Comparison of ENCODE assay signal across 23 cellular contexts in genomic region chr22:38072322-38073149, GRCh38. TPM values are rescaled to one million over a fixed set of nuclear protein-coding genes. Genes with fewer than 3 reads are reported as not detected.
DNase-seq lines count a peak whose midpoint lies in the region; ATAC-seq and TF ChIP-seq lines count a peak whose summit lies in the region.
"Had no signal": no experiment of that assay in that cellular context is flagged by ENCODE, and none has a peak within 500 bp of the region (broad histone marks: within the 10 kb centered on the region; RNA-seq: fewer than 3 reads in every experiment).

No MANE protein-coding gene starts in this region.

- no peak overlapping the region for H3K9ac ChIP-seq in SK-N-SH
- peak overlapping the region; percentile 50 for H3K9ac ChIP-seq in neuronal stem cell (ENCODE audit: low read depth, low read length, poor library complexity)
- H3K9ac ChIP-seq in mesenchymal stem cell (ENCODE audit: low read length): no peak overlapping the region

- no peaks in the 10 kb centered on the region for H3K9me2 ChIP-seq in SK-N-SH

- no peak for TF ChIP-seq EP300 in SK-N-SH (IDR thresholded peaks at IDR 0.05; ENCODE audit: borderline replicate concordance in 1 of 2, low read depth in 1 of 2, low read length in 1 of 2)
- peak in 1 of 2 donors; percentile 59 for TF ChIP-seq EP300 in tibial nerve (IDR thresholded peaks at IDR 0.05)

- H3K27ac ChIP-seq in SK-N-SH (ENCODE audit: low read depth in 2 of 2, low read length in 1 of 2) (no peak overlapping the region), coronary artery (peak overlapping the region; percentile 14 to 99), neuronal stem cell (replicated peaks; ENCODE audit: low read length) (no peak overlapping the region), tibial nerve (peak overlapping the region; percentile 33 to 96 (median 56)), mesenchymal stem cell (ENCODE audit: low read length, poor library complexity, severe bottlenecking) (no peak overlapping the region)
- H3K27ac ChIP-seq: 22Rv1, Peyer's patch had no signal

- DNase-seq in SK-N-SH (peak; percentile 3), coronary artery (ENCODE audit: low spot score) (no peak), neuronal stem cell (ENCODE audit: low spot score) (no peak), tibial nerve (ENCODE audit: low spot score in 2 of 2) (no peak), mesenchymal stem cell (no peak), iPS-NIHi7 (ENCODE audit: extremely low spot score) (no peak), medulla oblongata (ENCODE audit: extremely low spot score) (no peak)
- DNase-seq: AML-193; COR-L47; DMS 273 treated with DMSO at 0.1 percent for 48 hours; DND-41; GOT3; NCI-H1105; NCI-H1694; NCI-H2081 treated with DMSO at 0.1 percent for 48 hours; NCI-H446 treated with DMSO at 0.1 percent for 48 hours; NCI-H69; NK-92 treated with Interleukin-12 subunit alpha and Interleukin-12 subunit beta, amount 100 ng/mL, for 24 hours; Peyer's patch; SHP77 had no signal

- H2BK12ac ChIP-seq in neuronal stem cell (ENCODE audit: low read length): no peak overlapping the region
- no peak overlapping the region for H2BK12ac ChIP-seq in mesenchymal stem cell (ENCODE audit: low read length in 2 of 2)

- no peak for ATAC-seq in SK-N-SH treated with all-trans-retinoic acid at 6 μM for 48 hours

- no peak overlapping the region for H4K91ac ChIP-seq in neuronal stem cell (ENCODE audit: low read depth, low read length, poor library complexity)
- H4K91ac ChIP-seq in mesenchymal stem cell (ENCODE audit: low read length): no peak overlapping the region

- H3K14ac ChIP-seq in neuronal stem cell (ENCODE audit: low read length) (no peak overlapping the region), mesenchymal stem cell (ENCODE audit: low read length in 2 of 2) (no peak overlapping the region)

- H3K18ac ChIP-seq in neuronal stem cell (ENCODE audit: low read length): no peak overlapping the region
- H3K18ac ChIP-seq in mesenchymal stem cell (ENCODE audit: low read depth in 1 of 2, low read length in 2 of 2): no peak overlapping the region

- no CpG with 5 or more reads among the region's 25 CpGs for WGBS in SK-N-SH (ENCODE audit: low lambda C conversion rate)
- no CpG with 5 or more reads among the region's 25 CpGs for WGBS in neuronal stem cell (ENCODE audit: extremely low coverage in 2 of 2, insufficient read length in 2 of 2, insufficient replicate concordance in 1 of 2), 2 donors
- 77 to 78% methylated on average over 24 to 25 of the region's 25 CpGs for WGBS in tibial nerve, 2 donors
- WGBS in mesenchymal stem cell: 94% methylated on average over 25 of the region's 25 CpGs

- no peak for TF ChIP-seq RAD21 in SK-N-SH (IDR thresholded peaks at IDR 0.05; ENCODE audit: low read length)

- no peak overlapping the region for H2BK120ac ChIP-seq in neuronal stem cell (ENCODE audit: low read depth, low read length)
- H2BK120ac ChIP-seq in mesenchymal stem cell (ENCODE audit: low read depth, low read length): no peak overlapping the region

- H2AFZ ChIP-seq in SK-N-SH (ENCODE audit: low read depth): no peak overlapping the region
- no peak overlapping the region for H2AFZ ChIP-seq in neuronal stem cell (ENCODE audit: low read length)
- no peak overlapping the region for H2AFZ ChIP-seq in mesenchymal stem cell (ENCODE audit: low read depth, low read length)

- no peaks in the 10 kb centered on the region for H3K27me3 ChIP-seq in SK-N-SH (ENCODE audit: insufficient read depth)
- no peaks in the 10 kb centered on the region for H3K27me3 ChIP-seq in neuronal stem cell (ENCODE audit: control insufficient read depth in 3 of 3, insufficient read depth in 3 of 3, low read depth in 1 of 3, low read length in 3 of 3)
- no peaks in the 10 kb centered on the region for H3K27me3 ChIP-seq in tibial nerve
- H3K27me3 ChIP-seq in mesenchymal stem cell (ENCODE audit: control insufficient read depth in 1 of 2, insufficient read depth in 1 of 2, low read length in 2 of 2): no peaks in the 10 kb centered on the region
- H3K27me3 ChIP-seq: Peyer's patch had no signal

- H3K23ac ChIP-seq in neuronal stem cell (ENCODE audit: low read depth, low read length, poor library complexity): no peak overlapping the region
- H3K23ac ChIP-seq in mesenchymal stem cell (ENCODE audit: low read length in 2 of 2): no peak overlapping the region

- no peak for TF ChIP-seq CTCF in SK-N-SH (IDR thresholded peaks at IDR 0.05)
- no peak for TF ChIP-seq CTCF in coronary artery (IDR thresholded peaks at IDR 0.05)
- TF ChIP-seq CTCF in tibial nerve (IDR thresholded peaks at IDR 0.05): no peak

- H3K4ac ChIP-seq in neuronal stem cell (ENCODE audit: low read length) (no peak overlapping the region), mesenchymal stem cell (ENCODE audit: low read depth in 1 of 2, low read length in 2 of 2) (no peak overlapping the region)

- H3K36me3 ChIP-seq in SK-N-SH (replicated peaks in 1 of 2; ENCODE audit: control insufficient read depth in 1 of 2, insufficient read depth in 2 of 2, low read length in 1 of 2) (peaks cover 0 to 11% of the 10 kb centered on the region in 2 experiments), neuronal stem cell (replicated peaks in 1 of 2; ENCODE audit: control insufficient read depth in 2 of 2, insufficient read depth in 2 of 2, low read length in 2 of 2) (peaks cover 14 to 40% of the 10 kb centered on the region in 2 donors), tibial nerve (peaks cover 4 to 81% (median 7%) of the 10 kb centered on the region in 3 donors), mesenchymal stem cell (ENCODE audit: control insufficient read depth in 1 of 2, insufficient read depth in 2 of 2, low read depth in 1 of 2, low read length in 2 of 2) (peaks cover 0 to 93% of the 10 kb centered on the region in 2 experiments)

- H3K4me1 ChIP-seq in SK-N-SH (ENCODE audit: control insufficient read depth in 1 of 2, insufficient read depth in 2 of 2, low read depth in 1 of 2, low read length in 1 of 2) (no peaks in the 10 kb centered on the region), neuronal stem cell (ENCODE audit: control insufficient read depth in 2 of 2, insufficient read depth in 1 of 2, low read depth in 1 of 2, low read length in 2 of 2) (peaks cover 10 to 23% of the 10 kb centered on the region in 2 donors), tibial nerve (peaks cover 0 to 60% (median 12%) of the 10 kb centered on the region in 4 donors), mesenchymal stem cell (ENCODE audit: control insufficient read depth, insufficient read depth, low read depth, low read length) (no peaks in the 10 kb centered on the region)

- H2BK15ac ChIP-seq in neuronal stem cell (ENCODE audit: low read length) (no peak overlapping the region), mesenchymal stem cell (ENCODE audit: low read depth, poor library complexity, severe bottlenecking) (no peak overlapping the region)

- H3K4me3 ChIP-seq in SK-N-SH (ENCODE audit: low read depth in 2 of 2, low read length in 1 of 2) (no peak overlapping the region), coronary artery (no peak overlapping the region), neuronal stem cell (ENCODE audit: low read length in 2 of 2) (no peak overlapping the region), tibial nerve (no peak overlapping the region), mesenchymal stem cell (ENCODE audit: insufficient read depth in 1 of 2, low read depth in 1 of 2, low read length in 2 of 2) (no peak overlapping the region)
- H3K4me3 ChIP-seq: Peyer's patch had no signal

- TF ChIP-seq POLR2A in tibial nerve (IDR thresholded peaks at IDR 0.05): no peak

- H2BK5ac ChIP-seq in neuronal stem cell (ENCODE audit: low read length): no peak overlapping the region
- H2BK5ac ChIP-seq in mesenchymal stem cell (ENCODE audit: low read depth, low read length, poor library complexity, severe bottlenecking): no peak overlapping the region

- H2AK5ac ChIP-seq in neuronal stem cell (ENCODE audit: low read depth, low read length): no peak overlapping the region
- H2AK5ac ChIP-seq in mesenchymal stem cell (ENCODE audit: low read length, severe bottlenecking): no peak overlapping the region

- no peak overlapping the region for H4K8ac ChIP-seq in neuronal stem cell (ENCODE audit: low read depth, low read length)
- H4K8ac ChIP-seq in mesenchymal stem cell (ENCODE audit: low read length): no peak overlapping the region

- POLR2A ChIA-PET in SK-N-SH (lab: Yijun Ruan, JAX): no interaction called here

- H3K79me1 ChIP-seq in neuronal stem cell (ENCODE audit: low read depth, low read length): no peaks in the 10 kb centered on the region
- no peaks in the 10 kb centered on the region for H3K79me1 ChIP-seq in mesenchymal stem cell (replicated peaks; ENCODE audit: low read length, poor library complexity, severe bottlenecking)

- no peaks in the 10 kb centered on the region for H3F3A ChIP-seq in SK-N-SH (replicated peaks; ENCODE audit: insufficient read depth)

- no peaks in the 10 kb centered on the region for H4K20me1 ChIP-seq in SK-N-SH (ENCODE audit: insufficient read depth)

- H3K79me2 ChIP-seq in SK-N-SH (ENCODE audit: insufficient read depth): no peaks in the 10 kb centered on the region

- no peak overlapping the region for H3K4me2 ChIP-seq in SK-N-SH
- no peak overlapping the region for H3K4me2 ChIP-seq in neuronal stem cell (ENCODE audit: insufficient read depth, low read length, poor library complexity, severe bottlenecking)
- no peak overlapping the region for H3K4me2 ChIP-seq in mesenchymal stem cell (ENCODE audit: low read length, poor library complexity, severe bottlenecking)

- CTCF ChIA-PET in SK-N-SH (lab: Yijun Ruan, JAX): no interaction called here

- H3K9me3 ChIP-seq in SK-N-SH: no peaks in the 10 kb centered on the region
- no peaks in the 10 kb centered on the region for H3K9me3 ChIP-seq in neuronal stem cell (replicated peaks in 1 of 2; ENCODE audit: control insufficient read depth in 2 of 2, insufficient read depth in 1 of 2, low read depth in 1 of 2, low read length in 2 of 2)
- H3K9me3 ChIP-seq in tibial nerve: no peaks in the 10 kb centered on the region
- no peaks in the 10 kb centered on the region for H3K9me3 ChIP-seq in mesenchymal stem cell (ENCODE audit: control insufficient read depth, low read length)
- H3K9me3 ChIP-seq: Peyer's patch had no signal

RNA-seq across cellular contexts. Expression of gene SLC16A8, which starts 11.4 kb away (rescaled TPM):
- polyA plus RNA-seq in SK-N-SH (2012; rRNA removed): not detected in 2 replicates
- not detected in 2 replicates for polyA plus RNA-seq in SK-N-SH (2012; cell fraction: cytosol; rRNA removed)
- not detected in 2 replicates for polyA plus RNA-seq in SK-N-SH (2012; cell fraction: nucleus; rRNA removed)
- 1.3 TPM for polyA plus RNA-seq in neuronal stem cell (2013, experiment 1 of 2)
- polyA plus RNA-seq in neuronal stem cell (2013, experiment 2 of 2): 0.91 TPM
- total RNA-seq in tibial nerve: 1 to 10 TPM in 3 of 4 donors, under 1 TPM in 1; 0.98 to 1.8 (median 1.4) TPM
- not detected for polyA plus RNA-seq in mesenchymal stem cell (2013, experiment 1 of 2)
- not detected for polyA plus RNA-seq in mesenchymal stem cell (2013, experiment 2 of 2)
- total RNA-seq: G401, Peyer's patch had no signal

RNA-seq across cellular contexts. Expression of gene PICK1, which starts 15.3 kb away (rescaled TPM):
- polyA plus RNA-seq in SK-N-SH (2012; rRNA removed): 36.8 and 42.8 TPM in 2 replicates
- polyA plus RNA-seq in SK-N-SH (2012; cell fraction: cytosol; rRNA removed): 18.4 and 21.9 TPM in 2 replicates
- polyA plus RNA-seq in SK-N-SH (2012; cell fraction: nucleus; rRNA removed): 147 and 161 TPM in 2 replicates
- polyA plus RNA-seq in neuronal stem cell (2013, experiment 1 of 2): 8.4 TPM
- 8.2 TPM for polyA plus RNA-seq in neuronal stem cell (2013, experiment 2 of 2)
- 10 to 100 TPM; 32.1 to 49.8 (median 44.2) TPM for total RNA-seq in tibial nerve
- 5.7 TPM for polyA plus RNA-seq in mesenchymal stem cell (2013, experiment 1 of 2)
- 5.9 TPM for polyA plus RNA-seq in mesenchymal stem cell (2013, experiment 2 of 2)

RNA-seq across cellular contexts. Expression of gene BAIAP2L2, which starts 37.9 kb away (rescaled TPM):
- 0.13 and 0.16 TPM in 2 replicates for polyA plus RNA-seq in SK-N-SH (2012; rRNA removed)
- polyA plus RNA-seq in SK-N-SH (2012; cell fraction: cytosol; rRNA removed): 0.03 and 0.05 TPM in 2 replicates
- 1.4 and 2.6 TPM in 2 replicates for polyA plus RNA-seq in SK-N-SH (2012; cell fraction: nucleus; rRNA removed)
- 4.8 TPM for polyA plus RNA-seq in neuronal stem cell (2013, experiment 1 of 2)
- polyA plus RNA-seq in neuronal stem cell (2013, experiment 2 of 2): 4.5 TPM
- total RNA-seq in tibial nerve: 1 to 10 TPM in 3 of 4 donors, not detected in 1; 1.3 to 2.7 (median 2.1) TPM
- 0.33 TPM for polyA plus RNA-seq in mesenchymal stem cell (2013, experiment 1 of 2)
- 0.30 TPM for polyA plus RNA-seq in mesenchymal stem cell (2013, experiment 2 of 2)

Comparison
In these comparisons a context has a peak if more than half of its experiments do, and no peak if none do; other contexts are left out.
1. H3K27ac ChIP-seq: peak in coronary artery (2 of 2) and tibial nerve (4 of 4); none in SK-N-SH (0 of 2), neuronal stem cell (single experiment) and mesenchymal stem cell (single experiment).